16 cellular contexts compared by ENCODE assay signal in genomic region chr2:223107825-223108224, GRCh38. TPM values are rescaled to one million over a fixed set of nuclear protein-coding genes. Genes with fewer than 3 reads are reported as not detected.
DNase-seq lines count a peak whose midpoint lies in the region; ATAC-seq and TF ChIP-seq lines count a peak whose summit lies in the region.
"Had no signal": no experiment of that assay in that cellular context is flagged by ENCODE, and none has a peak within 500 bp of the region (broad histone marks: within the 10 kb centered on the region; RNA-seq: fewer than 3 reads in every experiment).

No MANE protein-coding gene starts in this region.

- H3K9me3 ChIP-seq in esophagus muscularis mucosa, result no peaks in the 10 kb centered on the region

- intact Hi-C loops in esophagus muscularis mucosa (cut with DNase I) (no loop called here), left colon (cut with DNase I, micrococcal nuclease) (no loop called here)

- TF ChIP-seq POLR2A in esophagus muscularis mucosa (IDR thresholded peaks at IDR 0.05; ENCODE audit: low read depth), result no peak

- H3K4me3 Mint-ChIP-seq in osteocyte (ENCODE audit: unreplicated experiment) (no peak overlapping the region), mesothelial cell of epicardium (no peak overlapping the region)
- H3K4me3 Mint-ChIP-seq: CD4-positive, alpha-beta memory T cell; H9 had no signal

- H3K27ac ChIP-seq in esophagus muscularis mucosa (replicated peaks in 1 of 4), result no peak overlapping the region
- H3K27ac ChIP-seq: GM23248 had no signal

- no peak overlapping the region for H3K4me3 ChIP-seq in esophagus muscularis mucosa
- H3K4me3 ChIP-seq: GM23248 had no signal

- H3K27me3 Mint-ChIP-seq in osteocyte (ENCODE audit: unreplicated experiment) (no peaks in the 10 kb centered on the region), mesothelial cell of epicardium (ENCODE audit: low read depth) (no peaks in the 10 kb centered on the region)

- ATAC-seq in left colon, result peak; percentile 90
- ATAC-seq: HCT116 had no signal

- H3K4me1 Mint-ChIP-seq in osteocyte (ENCODE audit: unreplicated experiment), result peaks cover 26% of the 10 kb centered on the region
- H3K4me1 Mint-ChIP-seq in mesothelial cell of epicardium, result peaks cover 14% of the 10 kb centered on the region
- H3K4me1 Mint-ChIP-seq: CD4-positive, alpha-beta memory T cell had no signal

- H3K4me1 ChIP-seq in esophagus muscularis mucosa, result peaks cover 0 to 6% (median 3%) of the 10 kb centered on the region in 4 donors

- H3K27me3 ChIP-seq in esophagus muscularis mucosa, result no peaks in the 10 kb centered on the region

- WGBS in esophagus muscularis mucosa, result 88% methylated on average over 1 of the region's 1 CpG

- H3K36me3 Mint-ChIP-seq in osteocyte (ENCODE audit: unreplicated experiment) (peaks cover 4% of the 10 kb centered on the region), mesothelial cell of epicardium (no peaks in the 10 kb centered on the region)
- H3K36me3 Mint-ChIP-seq: CD4-positive, alpha-beta memory T cell had no signal

- H3K27ac Mint-ChIP-seq in osteocyte (ENCODE audit: unreplicated experiment) (peak overlapping the region; percentile 17), mesothelial cell of epicardium (no peak overlapping the region)
- H3K27ac Mint-ChIP-seq: CD4-positive, alpha-beta memory T cell; H9 had no signal

- H3K36me3 ChIP-seq in esophagus muscularis mucosa, result no peaks in the 10 kb centered on the region

- DNase-seq in esophagus muscularis mucosa (ENCODE audit: extremely low spot score) (peak; percentile 7), left colon (no peak), osteocyte (ENCODE audit: extremely low spot score, unreplicated experiment) (no peak), RPMI8226 (no peak), mesothelial cell of epicardium (ENCODE audit: low spot score in 2 of 2, unreplicated experiment in 2 of 2) (no peak), DMS53 treated with DMSO at 0.1 percent for 48 hours (lab: John Stamatoyannopoulos, UW; ENCODE audit: unreplicated experiment) (no peak), GOT3 (lab: John Stamatoyannopoulos, UW) (no peak)
- DNase-seq: C1 segment of cervical spinal cord; Calu3; CD4-positive, alpha-beta memory T cell; COR-L47; DMS53; DND-41; H9 had no signal

- TF ChIP-seq EP300 in esophagus muscularis mucosa (IDR thresholded peaks at IDR 0.05), result no peak

- no peaks in the 10 kb centered on the region for H3K9me3 Mint-ChIP-seq in osteocyte (ENCODE audit: unreplicated experiment)
- H3K9me3 Mint-ChIP-seq in mesothelial cell of epicardium, result peaks cover 7% of the 10 kb centered on the region
- H3K9me3 Mint-ChIP-seq: H9 had no signal

- TF ChIP-seq CTCF in esophagus muscularis mucosa (IDR thresholded peaks at IDR 0.05) (no peak), osteocyte (IDR thresholded peaks at IDR 0.05) (no peak), mesothelial cell of epicardium (IDR thresholded peaks at IDR 0.05; ENCODE audit: unreplicated experiment) (no peak)

RNA-seq across cellular contexts. Expression of gene KCNE4, which starts 55.8 kb away (rescaled TPM):
- 10 to 100 TPM; 11.6 to 38.1 (median 17.7) TPM for total RNA-seq in esophagus muscularis mucosa
- total RNA-seq in left colon, result under 1 TPM; 0.76 to 0.89 TPM
- total RNA-seq in osteocyte, result 3.5 and 3.7 TPM in 2 replicates
- 9.0 to 9.3 TPM (median 9.2 TPM) in 3 replicates for total RNA-seq in mesothelial cell of epicardium
- total RNA-seq: Calu3; CD4-positive, alpha-beta memory T cell had no signal
